ENCODE assay signal across 19 cellular contexts in the genomic region with DNA sequence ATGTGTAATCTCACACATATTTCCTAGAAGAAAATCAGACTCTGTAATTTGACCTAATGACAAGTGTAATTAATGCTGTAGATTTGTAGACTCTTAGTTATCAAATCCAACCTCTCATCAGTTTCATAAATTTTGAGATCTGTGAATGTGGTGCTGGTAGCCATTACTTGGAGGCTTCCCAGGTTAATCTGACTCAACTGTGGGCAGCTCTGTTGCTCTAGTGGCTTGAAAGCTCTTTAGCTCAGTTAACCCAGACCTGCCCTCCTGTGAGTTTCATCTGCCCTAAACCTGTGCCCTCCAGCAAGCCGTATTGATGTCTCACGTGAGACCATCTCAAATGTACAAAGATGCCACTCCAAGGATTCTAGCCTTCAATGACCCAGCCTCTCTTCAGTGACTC.
"Had no signal": no experiment of that assay in that cellular context is flagged by ENCODE, and none has a peak within 500 bp of the region (broad histone marks: within the 10 kb centered on the region; RNA-seq: fewer than 3 reads in every experiment).

No MANE protein-coding gene starts in this region.

- H3K27ac Mint-ChIP-seq: activated CD8-positive, alpha-beta T cell treated with anti-CD3 and anti-CD28 coated beads for 36 hours; nephron progenitor cell had no signal

- H3K27me3 Mint-ChIP-seq: activated CD8-positive, alpha-beta T cell treated with anti-CD3 and anti-CD28 coated beads for 36 hours had no signal

- ATAC-seq: activated CD8-positive, alpha-beta T cell treated with anti-CD3 and anti-CD28 coated beads for 36 hours; psoas muscle; stimulated activated naive CD8-positive, alpha-beta T cell treated with anti-CD3 and anti-CD28 coated beads, Interleukin-15, Interleukin-2, amounts not matched to agents 100 U/mL and 50 U/mL, for 24 hours; upper lobe of right lung had no signal

- H3K4me1 Mint-ChIP-seq: nephron progenitor cell had no signal

- H3K27ac ChIP-seq: heart left ventricle, psoas muscle, testis, upper lobe of right lung, VCaP had no signal

- DNase-seq: activated CD4-positive, alpha-beta T cell treated with anti-CD3 and anti-CD28 coated beads for 4 hours; activated CD8-positive, alpha-beta memory T cell treated with anti-CD3 and anti-CD28 coated beads, Interleukin-2, amount 50 U/mL, for 4 hours; activated CD8-positive, alpha-beta T cell treated with anti-CD3 and anti-CD28 coated beads for 36 hours; cortex of kidney; effector memory CD4-positive, alpha-beta T cell; erythroblast; heart left ventricle; mesendoderm; nephron progenitor cell; psoas muscle; stimulated activated CD4-positive, alpha-beta T cell treated with anti-CD3 and anti-CD28 coated beads, Interleukin-4, amount 100 ng/mL, for 1 hour; stimulated activated CD8-positive, alpha-beta memory T cell treated with anti-CD3 and anti-CD28 coated beads, Interleukin-4, amount 100 ng/mL, for 48 hours; stimulated activated naive CD8-positive, alpha-beta T cell treated with anti-CD3 and anti-CD28 coated beads, Interleukin-15, Interleukin-2, amounts not matched to agents 100 U/mL and 50 U/mL, for 24 hours; T1000; testis; upper lobe of right lung had no signal

- H3K9me3 Mint-ChIP-seq: activated CD8-positive, alpha-beta T cell treated with anti-CD3 and anti-CD28 coated beads for 36 hours; nephron progenitor cell had no signal

- H3K27me3 ChIP-seq: heart left ventricle, testis, upper lobe of right lung had no signal

- H3K4me3 Mint-ChIP-seq: activated CD8-positive, alpha-beta T cell treated with anti-CD3 and anti-CD28 coated beads for 36 hours; nephron progenitor cell had no signal

- H3K4me1 ChIP-seq: psoas muscle, testis, upper lobe of right lung had no signal

- H3K9me3 ChIP-seq: heart left ventricle, psoas muscle, testis, upper lobe of right lung had no signal

- FAIRE-seq: frontal cortex, keratinocyte had no signal

- H3K4me3 ChIP-seq: heart left ventricle, psoas muscle, testis, upper lobe of right lung had no signal

- H3K36me3 ChIP-seq: heart left ventricle, upper lobe of right lung had no signal
